In genomic region chrX:107894038-107894437, GRCh38 we compare ENCODE assay signal across 8 cellular contexts.
A peak's percentile ranks its signal among the peaks of the same experiment; 100 is the strongest.
DNase-seq lines count a peak whose midpoint lies in the region; ATAC-seq, FAIRE-seq and TF ChIP-seq lines count a peak whose summit lies in the region.

No MANE protein-coding gene starts in this region.

- H3K4me3 Mint-ChIP-seq in CD4-positive, alpha-beta memory T cell, result no peak overlapping the region

- H3K9me3 Mint-ChIP-seq in CD4-positive, alpha-beta memory T cell, result peaks cover 0 to 4% (median 2%) of the 10 kb centered on the region in 8 donors

- intact Hi-C loops in CD4-positive, alpha-beta memory T cell (cut with micrococcal nuclease), result loop anchor here (1.0 kb wide), 3 partner anchors 117 to 1000 kb away; partner anchors contain the start of gene NCBP2L
- intact Hi-C loops in left lung (cut with DNase I), result no loop called here

- ATAC-seq in HG03342 (IDR thresholded peaks at IDR 0.05; ENCODE audit: unreplicated experiment) (peak; percentile 92), left lung (peak; percentile 86), GM19035 (IDR thresholded peaks at IDR 0.05; ENCODE audit: unreplicated experiment) (no peak)

- H3K36me3 Mint-ChIP-seq in CD4-positive, alpha-beta memory T cell, result peaks cover 4 to 17% of the 10 kb centered on the region in 2 donors

- H3K4me1 Mint-ChIP-seq in CD4-positive, alpha-beta memory T cell, result peaks cover 2 to 10% (median 3%) of the 10 kb centered on the region in 4 donors

- no peak overlapping the region for H3K9ac ChIP-seq in NT2/D1 (ENCODE audit: insufficient read length, low read depth)

- H3K9me3 ChIP-seq in CD4-positive, alpha-beta memory T cell (ENCODE audit: control insufficient read depth in 1 of 2, low read length in 2 of 2), result no peaks in the 10 kb centered on the region
- H3K9me3 ChIP-seq in NT2/D1 (ENCODE audit: insufficient read depth, low read length) (peaks cover 22% of the 10 kb centered on the region), left lung (no peaks in the 10 kb centered on the region)

- no peaks in the 10 kb centered on the region for H3K27me3 ChIP-seq in CD4-positive, alpha-beta memory T cell (ENCODE audit: insufficient read depth, low read length)
- peaks cover 11% of the 10 kb centered on the region for H3K27me3 ChIP-seq in NT2/D1 (ENCODE audit: insufficient read depth, insufficient read length)
- no peaks in the 10 kb centered on the region for H3K27me3 ChIP-seq in brain microvascular endothelial cell (replicated peaks)
- no peaks in the 10 kb centered on the region for H3K27me3 ChIP-seq in left lung

- peak; percentile 44 for TF ChIP-seq CTCF in brain microvascular endothelial cell (IDR thresholded peaks at IDR 0.05; ENCODE audit: low read depth, low read length, missing control alignments)
- TF ChIP-seq CTCF in left lung (IDR thresholded peaks at IDR 0.05), result peak; percentile 45 to 62

- FAIRE-seq in GM12892 (lab: Jason Lieb, UNC), result peak; percentile 94

- no peak overlapping the region for H3K4me3 ChIP-seq in CD4-positive, alpha-beta memory T cell (ENCODE audit: low read length in 2 of 2)
- no peak overlapping the region for H3K4me3 ChIP-seq in NT2/D1 (ENCODE audit: insufficient read length, low read depth)
- no peak overlapping the region for H3K4me3 ChIP-seq in brain microvascular endothelial cell (ENCODE audit: low read depth, low read length)
- no peak overlapping the region for H3K4me3 ChIP-seq in left lung

- no peak for TF ChIP-seq POLR2A in GM12892 (IDR thresholded peaks at IDR 0.05; ENCODE audit: low read depth, low read length)

- no peaks in the 10 kb centered on the region for H3K36me3 ChIP-seq in CD4-positive, alpha-beta memory T cell (ENCODE audit: insufficient read depth, low read length)
- H3K36me3 ChIP-seq in NT2/D1 (ENCODE audit: insufficient read depth, insufficient read length, low read length) (no peaks in the 10 kb centered on the region), brain microvascular endothelial cell (replicated peaks) (no peaks in the 10 kb centered on the region), left lung (no peaks in the 10 kb centered on the region)

- POLR2A ChIA-PET in CD4-positive, alpha-beta memory T cell (lab: Charles Lee; ENCODE audit: partially characterized antibody), result no interaction called here

- peak overlapping the region in 2 of 7 donors; percentile 32 to 76 for H3K27ac Mint-ChIP-seq in CD4-positive, alpha-beta memory T cell

- no peaks in the 10 kb centered on the region for H3K27me3 Mint-ChIP-seq in CD4-positive, alpha-beta memory T cell

- in situ Hi-C loops in brain microvascular endothelial cell (cut with HindIII; ENCODE audit: low pct_ligation_motif_present, low sequenced_read_pairs), result no loop called here

- DNase-seq in CD4-positive, alpha-beta memory T cell, result peak; percentile 25 to 69 (median 65)
- DNase-seq in GM12892 (ENCODE audit: insufficient read length) (peak; percentile 5), NT2/D1 (ENCODE audit: low read depth, low spot score) (peak; percentile 59), brain microvascular endothelial cell (peak; percentile 40), left lung (no peak), middle frontal gyrus (ENCODE audit: extremely low spot score, low spot score) (no peak)

- H3K4me1 ChIP-seq in CD4-positive, alpha-beta memory T cell (ENCODE audit: insufficient read depth, low read length), result no peaks in the 10 kb centered on the region
- H3K4me1 ChIP-seq in NT2/D1 (ENCODE audit: insufficient read depth, insufficient read length), result peaks cover 2% of the 10 kb centered on the region
- H3K4me1 ChIP-seq in left lung, result no peaks in the 10 kb centered on the region

- H3K27ac ChIP-seq in CD4-positive, alpha-beta memory T cell (ENCODE audit: low read depth, low read length), result no peak overlapping the region
- H3K27ac ChIP-seq in brain microvascular endothelial cell (no peak overlapping the region), left lung (no peak overlapping the region)

- CTCF ChIA-PET in CD4-positive, alpha-beta memory T cell (lab: Charles Lee; ENCODE audit: partially characterized antibody), result interaction anchor here (0.6 to 3.0 kb wide), 9 partner anchors 10 to 1020 kb away, joined by 3 to 11 read pairs (median 4); partner anchors contain the start of gene NCBP2L

Comparison
In these comparisons a context has a peak if more than half of its experiments do, and no peak if none do; other contexts are left out.
1. DNase-seq: peak in CD4-positive, alpha-beta memory T cell (5 of 5), GM12892 (single experiment), NT2/D1 (single experiment) and brain microvascular endothelial cell (single experiment); none in left lung (0 of 2) and middle frontal gyrus (single experiment).